In genomic region chr13:84208251-84208650, GRCh38 we compare ENCODE assay signal across 12 cellular contexts.
"Had no signal": no experiment of that assay in that cellular context is flagged by ENCODE, and none has a peak within 500 bp of the region (broad histone marks: within the 10 kb centered on the region; RNA-seq: fewer than 3 reads in every experiment).

No MANE protein-coding gene starts in this region.

- DNase-seq: activated CD4-positive, alpha-beta T cell treated with anti-CD3 and anti-CD28 coated beads for 1 hour; activated CD4-positive, alpha-beta T cell treated with anti-CD3 and anti-CD28 coated beads, Interleukin-2, amount 50 U/mL, for 1 hour; activated CD8-positive, alpha-beta T cell treated with anti-CD3 and anti-CD28 coated beads, Interleukin-2, amount 10 ng/mL, durations not matched to agents 7 days and 5 days; activated gamma-delta T cell; activated naive CD4-positive, alpha-beta T cell treated with anti-CD3 and anti-CD28 coated beads, Interleukin-2, amount 50 U/mL, for 16 hours; activated naive CD8-positive, alpha-beta T cell treated with anti-CD3 and anti-CD28 coated beads, Interleukin-2, amount 50 U/mL, for 24 hours; effector memory CD4-positive, alpha-beta T cell; foreskin melanocyte; naive thymus-derived CD4-positive, alpha-beta T cell; stimulated activated CD4-positive, alpha-beta T cell treated with anti-CD3 and anti-CD28 coated beads, Interleukin-4, amount 100 ng/mL, for 4 hours; stimulated activated naive CD8-positive, alpha-beta T cell treated with anti-CD3 and anti-CD28 coated beads, Interleukin-15, Interleukin-2, amounts not matched to agents 100 U/mL and 50 U/mL, for 24 hours; T-helper 9 cell had no signal
